Comparison of ENCODE assay signal across 29 cellular contexts in the genomic region with DNA sequence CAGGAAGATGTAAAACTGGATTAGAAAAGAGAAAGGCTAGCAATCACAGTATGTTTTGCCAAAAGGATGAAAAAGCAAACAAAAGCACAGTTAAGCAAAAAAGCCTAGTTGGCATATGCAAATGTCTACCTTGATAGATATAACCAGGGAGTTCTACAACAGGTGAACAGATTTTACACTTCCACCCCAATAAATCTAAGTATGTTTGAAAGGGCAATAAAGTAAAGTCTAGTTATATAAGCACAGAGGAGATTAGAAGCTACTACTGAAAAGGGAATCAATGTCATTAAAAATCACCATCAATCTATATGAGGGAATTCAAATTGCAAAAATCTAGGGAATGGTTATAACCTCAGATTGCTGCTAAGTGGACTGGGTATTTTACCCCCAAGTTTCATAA. TPM values are rescaled to one million over a fixed set of nuclear protein-coding genes. Genes with fewer than 3 reads are reported as not detected.
A peak's percentile ranks its signal among the peaks of the same experiment; 100 is the strongest.
DNase-seq lines count a peak whose midpoint lies in the region; ATAC-seq and TF ChIP-seq lines count a peak whose summit lies in the region.
"Had no signal": no experiment of that assay in that cellular context is flagged by ENCODE, and none has a peak within 500 bp of the region (broad histone marks: within the 10 kb centered on the region; RNA-seq: fewer than 3 reads in every experiment).

No MANE protein-coding gene starts in this region.

- H3K4me3 Mint-ChIP-seq in activated CD4-positive, alpha-beta memory T cell treated with anti-CD3 and anti-CD28 coated beads for 36 hours, result no peak overlapping the region
- no peak overlapping the region for H3K4me3 Mint-ChIP-seq in activated CD4-positive, alpha-beta memory T cell treated with anti-CD3 and anti-CD28 coated beads, Interleukin-2, amount 10 ng/mL, durations not matched to agents 7 days and 5 days
- H3K4me3 Mint-ChIP-seq in WTC11, result no peak overlapping the region
- no peak overlapping the region for H3K4me3 Mint-ChIP-seq in nephron progenitor cell
- H3K4me3 Mint-ChIP-seq: CD8-positive, alpha-beta memory T cell; H9 had no signal

- no peak for TF ChIP-seq CTCF in WTC11 (IDR thresholded peaks at IDR 0.05)
- no peak for TF ChIP-seq CTCF in nephron progenitor cell (IDR thresholded peaks at IDR 0.05)

- no peak for ATAC-seq in WTC11
- ATAC-seq: PC-3, SK-N-SH treated with all-trans-retinoic acid at 6 μM for 48 hours had no signal

- no peaks in the 10 kb centered on the region for H3K27me3 Mint-ChIP-seq in activated CD4-positive, alpha-beta memory T cell treated with anti-CD3 and anti-CD28 coated beads for 36 hours
- H3K27me3 Mint-ChIP-seq in activated CD4-positive, alpha-beta memory T cell treated with anti-CD3 and anti-CD28 coated beads, Interleukin-2, amount 10 ng/mL, durations not matched to agents 7 days and 5 days, result no peaks in the 10 kb centered on the region
- H3K27me3 Mint-ChIP-seq in WTC11 (ENCODE audit: low read depth), result no peaks in the 10 kb centered on the region
- no peaks in the 10 kb centered on the region for H3K27me3 Mint-ChIP-seq in nephron progenitor cell (ENCODE audit: low read depth, poor library complexity)
- H3K27me3 Mint-ChIP-seq: CD8-positive, alpha-beta memory T cell had no signal

- peaks cover 67% of the 10 kb centered on the region for H3K4me1 Mint-ChIP-seq in activated CD4-positive, alpha-beta memory T cell treated with anti-CD3 and anti-CD28 coated beads for 36 hours (ENCODE audit: low read depth)
- peaks cover 56% of the 10 kb centered on the region for H3K4me1 Mint-ChIP-seq in activated CD4-positive, alpha-beta memory T cell treated with anti-CD3 and anti-CD28 coated beads, Interleukin-2, amount 10 ng/mL, durations not matched to agents 7 days and 5 days
- H3K4me1 Mint-ChIP-seq in WTC11 (peaks cover 73% of the 10 kb centered on the region), nephron progenitor cell (peaks cover 66% of the 10 kb centered on the region)

- DNase-seq in activated CD4-positive, alpha-beta memory T cell treated with anti-CD3 and anti-CD28 coated beads for 36 hours, result no peak
- no peak for DNase-seq in activated CD4-positive, alpha-beta memory T cell treated with anti-CD3 and anti-CD28 coated beads, Interleukin-2, amount 10 ng/mL, durations not matched to agents 7 days and 5 days
- DNase-seq in G401 (ENCODE audit: low spot score) (peak; percentile 20), WTC11 (ENCODE audit: low spot score) (no peak), nephron progenitor cell (no peak), cerebellum (ENCODE audit: low spot score) (no peak)
- DNase-seq in stimulated activated CD4-positive, alpha-beta T cell treated with anti-CD3 and anti-CD28 coated beads, Interleukin-4, amount 100 ng/mL, for 1 hour, result no peak
- no peak for DNase-seq in activated effector memory CD4-positive, alpha-beta T cell treated with anti-CD3 and anti-CD28 coated beads, Interleukin-2, amount 50 U/mL, for 16 hours
- DNase-seq: activated CD4-positive, alpha-beta T cell treated with anti-CD3 and anti-CD28 coated beads for 1 hour; activated naive CD4-positive, alpha-beta T cell treated with Interleukin-2 at 50 U/mL for 16 hours; brain microvascular endothelial cell; CD8-positive, alpha-beta memory T cell; DMS153; effector CD4-positive, alpha-beta T cell; H9; hippocampal formation; NCI-H1092 treated with DMSO at 0.1 percent for 48 hours; NCI-H187; NCI-H2171 treated with DMSO at 0.1 percent for 48 hours; NCI-H524; NK-92 treated with Interleukin-12 subunit alpha and Interleukin-12 subunit beta, amount 100 ng/mL, for 24 hours; ovary; PC-3; stimulated activated CD4-positive, alpha-beta T cell treated with anti-CD3 and anti-CD28 coated beads, Interleukin-1b, Interleukin-23, amount 100 ng/mL, for 48 hours; stomach; T-helper 2 cell had no signal

- no peaks in the 10 kb centered on the region for H3K9me3 Mint-ChIP-seq in activated CD4-positive, alpha-beta memory T cell treated with anti-CD3 and anti-CD28 coated beads for 36 hours
- no peaks in the 10 kb centered on the region for H3K9me3 Mint-ChIP-seq in activated CD4-positive, alpha-beta memory T cell treated with anti-CD3 and anti-CD28 coated beads, Interleukin-2, amount 10 ng/mL, durations not matched to agents 7 days and 5 days
- H3K9me3 Mint-ChIP-seq in WTC11 (no peaks in the 10 kb centered on the region), nephron progenitor cell (no peaks in the 10 kb centered on the region)
- H3K9me3 Mint-ChIP-seq: CD8-positive, alpha-beta memory T cell; H9 had no signal

- intact Hi-C loops in activated CD4-positive, alpha-beta memory T cell treated with anti-CD3 and anti-CD28 coated beads for 36 hours (cut with micrococcal nuclease), result no loop called here

- H3K27ac Mint-ChIP-seq in activated CD4-positive, alpha-beta memory T cell treated with anti-CD3 and anti-CD28 coated beads for 36 hours, result peak overlapping the region; percentile 42
- H3K27ac Mint-ChIP-seq in activated CD4-positive, alpha-beta memory T cell treated with anti-CD3 and anti-CD28 coated beads, Interleukin-2, amount 10 ng/mL, durations not matched to agents 7 days and 5 days, result no peak overlapping the region
- peak overlapping the region; percentile 55 for H3K27ac Mint-ChIP-seq in WTC11
- peak overlapping the region; percentile 64 for H3K27ac Mint-ChIP-seq in nephron progenitor cell

- POLR2A ChIA-PET in activated CD4-positive, alpha-beta memory T cell treated with anti-CD3 and anti-CD28 coated beads for 36 hours (lab: Charles Lee), result no interaction called here
- POLR2A ChIA-PET in activated CD4-positive, alpha-beta memory T cell treated with anti-CD3 and anti-CD28 coated beads, Interleukin-2, amount 10 ng/mL, durations not matched to agents 7 days and 5 days (lab: Charles Lee), result no interaction called here
- POLR2A ChIA-PET in WTC11 (lab: Charles Lee), result no interaction called here

- H3K36me3 Mint-ChIP-seq in activated CD4-positive, alpha-beta memory T cell treated with anti-CD3 and anti-CD28 coated beads for 36 hours, result peaks cover 14% of the 10 kb centered on the region
- H3K36me3 Mint-ChIP-seq in activated CD4-positive, alpha-beta memory T cell treated with anti-CD3 and anti-CD28 coated beads, Interleukin-2, amount 10 ng/mL, durations not matched to agents 7 days and 5 days (ENCODE audit: low read depth), result peaks cover 35% of the 10 kb centered on the region
- H3K36me3 Mint-ChIP-seq in WTC11 (peaks cover 3% of the 10 kb centered on the region; the same call in 1 of the 2 replicates), nephron progenitor cell (ENCODE audit: low read depth) (peaks cover 42% of the 10 kb centered on the region)

- in situ Hi-C loops in G401 (cut with HindIII; ENCODE audit: low sequenced_read_pairs), result no loop called here

- CTCF ChIA-PET in activated CD4-positive, alpha-beta memory T cell treated with anti-CD3 and anti-CD28 coated beads for 36 hours (lab: Charles Lee), result no interaction called here
- CTCF ChIA-PET in activated CD4-positive, alpha-beta memory T cell treated with anti-CD3 and anti-CD28 coated beads, Interleukin-2, amount 10 ng/mL, durations not matched to agents 7 days and 5 days (lab: Charles Lee), result no interaction called here
- CTCF ChIA-PET in WTC11 (lab: Charles Lee), result no interaction called here

TF ChIP-seq in WTC11, 78 proteins besides CTCF, POLR2A, EP300 and RAD21:
- no peak for TF ChIP-seq GABPB1 (CRISPR knock-in tag; IDR thresholded peaks at IDR 0.05)
- TF ChIP-seq, protein P1, sequence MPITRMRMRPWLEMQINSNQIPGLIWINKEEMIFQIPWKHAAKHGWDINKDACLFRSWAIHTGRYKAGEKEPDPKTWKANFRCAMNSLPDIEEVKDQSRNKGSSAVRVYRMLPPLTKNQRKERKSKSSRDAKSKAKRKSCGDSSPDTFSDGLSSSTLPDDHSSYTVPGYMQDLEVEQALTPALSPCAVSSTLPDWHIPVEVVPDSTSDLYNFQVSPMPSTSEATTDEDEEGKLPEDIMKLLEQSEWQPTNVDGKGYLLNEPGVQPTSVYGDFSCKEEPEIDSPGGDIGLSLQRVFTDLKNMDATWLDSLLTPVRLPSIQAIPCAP (CRISPR knock-in tag; IDR thresholded peaks at IDR 0.05), result no peak

RNA-seq across cellular contexts. Expression of gene CELF1, which starts 49.7 kb away (rescaled TPM):
- total RNA-seq in activated CD4-positive, alpha-beta memory T cell treated with anti-CD3 and anti-CD28 coated beads for 36 hours, result 100 to 1,000 TPM; 103 to 115 TPM
- total RNA-seq in activated CD4-positive, alpha-beta memory T cell treated with anti-CD3 and anti-CD28 coated beads, Interleukin-2, amount 10 ng/mL, durations not matched to agents 7 days and 5 days, result 100 to 1,000 TPM; 104 to 105 TPM
- 58.7 and 94.4 TPM in 2 replicates for total RNA-seq in G401 (2014; rRNA removed; shearing (Covaris generic))
- total RNA-seq in WTC11 (2021), result 160 to 177 TPM (median 169 TPM) in 3 replicates
- total RNA-seq in cerebellum, result 275 TPM

RNA-seq across cellular contexts. Expression of gene RAPSN, which starts 54.3 kb away (rescaled TPM):
- under 1 TPM in 1 of 2 experiments, not detected in 1; 0.22 TPM for total RNA-seq in activated CD4-positive, alpha-beta memory T cell treated with anti-CD3 and anti-CD28 coated beads for 36 hours
- under 1 TPM; 0.30 to 0.65 TPM for total RNA-seq in activated CD4-positive, alpha-beta memory T cell treated with anti-CD3 and anti-CD28 coated beads, Interleukin-2, amount 10 ng/mL, durations not matched to agents 7 days and 5 days
- not detected in 2 replicates for total RNA-seq in G401 (2014; rRNA removed; shearing (Covaris generic))
- total RNA-seq in WTC11 (2021) (0.32 to 0.66 TPM (median 0.34 TPM) in 3 replicates), cerebellum (not detected)
- total RNA-seq: M059J, PC-3, smooth muscle cell had no signal
